ENCODE assay signal across 8 cellular contexts in the genomic region with DNA sequence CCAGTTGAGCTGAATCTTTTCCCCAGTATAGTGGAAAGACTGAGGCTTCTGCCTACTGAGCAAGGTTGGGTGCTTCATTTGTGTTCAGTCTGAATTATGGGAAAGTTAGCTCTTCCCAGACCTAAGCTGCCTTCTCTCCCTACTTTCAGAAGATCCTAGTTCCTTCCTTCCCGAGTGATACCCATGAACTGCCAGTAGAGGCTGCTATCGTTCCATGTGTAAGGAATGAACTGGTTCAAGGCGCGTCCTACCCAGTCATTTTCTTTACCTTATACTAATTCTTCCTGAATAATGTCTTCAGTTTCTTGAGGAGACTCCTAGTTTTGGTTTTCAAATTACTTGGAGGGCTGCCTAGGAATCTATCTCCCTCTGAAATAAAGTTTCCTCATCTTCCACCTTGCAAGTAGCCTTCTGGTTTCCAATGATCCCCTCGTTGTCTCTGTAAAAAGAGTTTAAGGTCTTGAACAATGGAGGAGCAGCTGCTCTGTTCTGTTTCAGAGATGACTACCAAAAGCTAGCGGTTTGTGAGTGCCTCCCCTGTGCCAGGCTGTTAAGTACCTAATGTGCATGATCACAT. TPM values are rescaled to one million over a fixed set of nuclear protein-coding genes. Genes with fewer than 3 reads are reported as not detected.
DNase-seq lines count a peak whose midpoint lies in the region; TF ChIP-seq lines count a peak whose summit lies in the region.

No MANE protein-coding gene starts in this region.

- intact Hi-C loops in posterior vena cava (cut with DNase I) = loop anchor here in 1 of 2 donors (5.0 kb wide), 1 partner anchor 94 kb away; no protein-coding TSS in a partner anchor

- in situ Hi-C loops in astrocyte of the spinal cord (cut with HindIII; ENCODE audit: low sequenced_read_pairs) = no loop called here

- no peaks in the 10 kb centered on the region for H3K27me3 ChIP-seq in AG04450 (ENCODE audit: control insufficient read depth, insufficient read depth, low read length)

- TF ChIP-seq CTCF in AG04450 (IDR thresholded peaks at IDR 0.05; ENCODE audit: low read depth, low read length) (peak; percentile 100), GM12872 (IDR thresholded peaks at IDR 0.05; ENCODE audit: insufficient read depth, low read depth, low read length) (peak; percentile 85), astrocyte of the spinal cord (IDR thresholded peaks at IDR 0.05; ENCODE audit: low read depth, low read length) (peak; percentile 99)

- no peak overlapping the region for H3K27ac ChIP-seq in AG04450 (ENCODE audit: low read depth, low read length)

- DNase-seq in AG04450 (ENCODE audit: low read depth, low spot score) = peak; percentile 48
- peak; percentile 69 for DNase-seq in NCI-H2227 (lab: John Stamatoyannopoulos, UW; ENCODE audit: unreplicated experiment)
- peak; percentile 69 for DNase-seq in astrocyte of the spinal cord (ENCODE audit: low read depth, low spot score)
- peak; percentile 86 for DNase-seq in iPS-NIHi7 (ENCODE audit: extremely low spot score)
- DNase-seq in superior temporal gyrus (ENCODE audit: extremely low spot score) = peak; percentile 78
- DNase-seq in posterior vena cava (ENCODE audit: low spot score) = no peak
- no peak for DNase-seq in activated CD8-positive, alpha-beta memory T cell treated with anti-CD3 and anti-CD28 coated beads, Interleukin-2, amount 50 U/mL, for 48 hours

- H3K4me3 ChIP-seq in AG04450 (ENCODE audit: low read depth, low read length) (no peak overlapping the region), astrocyte of the spinal cord (ENCODE audit: low read depth, low read length) (no peak overlapping the region)

- H3K9me3 ChIP-seq in AG04450 (ENCODE audit: control insufficient read depth, insufficient read depth, low read length) = no peaks in the 10 kb centered on the region

- POLR2A ChIA-PET in AG04450 (lab: Yijun Ruan, JAX) = no interaction called here

- CTCF ChIA-PET in AG04450 (lab: Charles Lee) = interaction anchor here (0.6 to 4.4 kb wide), 25 partner anchors 9 to 334 kb away, joined by 3 to 98 read pairs (median 3); partner anchors contain the start of genes BECN1, PSME3, PTGES3L and RPL27

RNA-seq across cellular contexts. Expression of gene AOC2, which starts 0.9 kb away (rescaled TPM):
- 0.16 and 0.33 TPM in 2 replicates for polyA plus RNA-seq in AG04450 (2011; rRNA removed)
- 0.51 and 0.61 TPM in 2 replicates for polyA minus RNA-seq in AG04450 (2011; rRNA and poly(A)+ RNA removed)
- total RNA-seq in posterior vena cava = under 1 TPM; 0.86 to 0.88 TPM

RNA-seq across cellular contexts. Expression of gene AOC3, which starts 7.6 kb away (rescaled TPM):
- 0.10 and 0.12 TPM in 2 replicates for polyA plus RNA-seq in AG04450 (2011; rRNA removed)
- polyA minus RNA-seq in AG04450 (2011; rRNA and poly(A)+ RNA removed) = 0.17 TPM in 1 of 2 replicates, not detected in the other
- total RNA-seq in posterior vena cava = 100 to 1,000 TPM; 223 to 342 TPM

RNA-seq across cellular contexts. Expression of gene PSME3, which starts 10.2 kb away (rescaled TPM):
- 111 and 129 TPM in 2 replicates for polyA plus RNA-seq in AG04450 (2011; rRNA removed)
- polyA minus RNA-seq in AG04450 (2011; rRNA and poly(A)+ RNA removed) = 46.4 and 63.3 TPM in 2 replicates
- total RNA-seq in posterior vena cava = 10 to 100 TPM; 68.2 to 80.6 TPM

RNA-seq across cellular contexts. Expression of gene BECN1, which starts 19.4 kb away (rescaled TPM):
- 106 and 107 TPM in 2 replicates for polyA plus RNA-seq in AG04450 (2011; rRNA removed)
- polyA minus RNA-seq in AG04450 (2011; rRNA and poly(A)+ RNA removed) = 55.3 and 58.5 TPM in 2 replicates
- total RNA-seq in posterior vena cava = 10 to 100 TPM; 78.6 to 88.3 TPM

RNA-seq across cellular contexts. Expression of gene CNTD1, which starts 44.8 kb away (rescaled TPM):
- polyA plus RNA-seq in AG04450 (2011; rRNA removed) = 0.09 and 0.14 TPM in 2 replicates
- not detected in 2 replicates for polyA minus RNA-seq in AG04450 (2011; rRNA and poly(A)+ RNA removed)
- under 1 TPM in 1 of 2 donors, not detected in 1; 0.95 TPM for total RNA-seq in posterior vena cava

Comparison
In these comparisons a context has a peak if more than half of its experiments do, and no peak if none do; other contexts are left out.
1. DNase-seq: peak in AG04450 (single experiment), NCI-H2227 (single experiment), astrocyte of the spinal cord (single experiment), iPS-NIHi7 (single experiment) and superior temporal gyrus (single experiment); none in posterior vena cava (single experiment) and activated CD8-positive, alpha-beta memory T cell treated with anti-CD3 and anti-CD28 coated beads, Interleukin-2, amount 50 U/mL, for 48 hours (single experiment).
2. Peak in every context shown above with its lines, with median percentiles within 50 percentile points of each other: CTCF ChIP-seq.